In the genomic region with DNA sequence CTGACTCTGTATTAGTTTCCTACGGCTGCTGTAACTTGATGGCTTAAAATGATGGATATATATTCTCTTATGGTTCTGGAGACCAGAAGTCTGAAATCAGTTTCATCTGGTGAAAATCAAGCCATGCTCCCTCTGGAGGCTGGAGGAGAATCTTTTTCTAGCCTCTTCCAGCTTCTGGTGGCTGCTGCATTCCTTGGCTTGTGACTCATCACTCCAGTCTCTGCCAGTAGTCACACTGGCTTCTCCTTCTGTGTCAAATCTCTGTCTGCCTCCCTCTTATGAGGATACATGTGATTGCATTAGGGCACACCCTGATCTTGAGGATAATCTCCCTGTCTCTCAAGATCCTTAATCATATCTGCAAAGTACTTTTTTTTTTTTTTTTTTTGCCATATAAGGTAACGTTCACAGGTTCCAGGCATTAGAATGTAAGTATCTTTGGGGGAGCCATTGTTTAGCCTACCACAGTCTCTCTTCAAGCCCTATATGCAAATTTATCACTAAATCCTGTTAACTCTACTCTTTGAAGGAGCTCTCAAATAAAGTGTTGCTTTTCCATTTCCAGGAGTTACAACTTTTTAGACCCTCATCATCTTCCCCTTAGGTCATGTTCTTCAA, we compare ENCODE assay signal across 10 cellular contexts. TPM values are rescaled to one million over a fixed set of nuclear protein-coding genes. Genes with fewer than 3 reads are reported as not detected.
DNase-seq lines count a peak whose midpoint lies in the region; ATAC-seq lines count a peak whose summit lies in the region.
"Had no signal": no experiment of that assay in that cellular context is flagged by ENCODE, and none has a peak within 500 bp of the region (broad histone marks: within the 10 kb centered on the region; RNA-seq: fewer than 3 reads in every experiment).

No MANE protein-coding gene starts in this region.

- CTCF ChIA-PET in activated CD4-positive, alpha-beta T cell treated with anti-CD3 and anti-CD28 coated beads for 36 hours (lab: Charles Lee), result interaction anchor here (0.7 to 1.0 kb wide), 2 partner anchors 11 to 639 kb away, joined by 3 to 4 read pairs; no protein-coding TSS in a partner anchor

- peak; percentile 20 for ATAC-seq in left ventricle myocardium superior
- no peak for ATAC-seq in Right ventricle myocardium superior (ENCODE audit: poor library complexity)
- ATAC-seq in HG02759 (IDR thresholded peaks at IDR 0.05; ENCODE audit: unreplicated experiment), result no peak
- no peak for ATAC-seq in activated CD4-positive, alpha-beta T cell treated with anti-CD3 and anti-CD28 coated beads for 36 hours
- no peak for ATAC-seq in GM18502 (IDR thresholded peaks at IDR 0.05; ENCODE audit: poor library complexity, unreplicated experiment)

- H3K4me3 Mint-ChIP-seq in activated CD4-positive, alpha-beta T cell treated with anti-CD3 and anti-CD28 coated beads for 36 hours, result no peak overlapping the region

- no peaks in the 10 kb centered on the region for H3K9me3 Mint-ChIP-seq in activated CD4-positive, alpha-beta T cell treated with anti-CD3 and anti-CD28 coated beads for 36 hours (ENCODE audit: low read depth)

- no peak overlapping the region for H3K27ac Mint-ChIP-seq in activated CD4-positive, alpha-beta T cell treated with anti-CD3 and anti-CD28 coated beads for 36 hours

- POLR2A ChIA-PET in activated CD4-positive, alpha-beta T cell treated with anti-CD3 and anti-CD28 coated beads for 36 hours (lab: Charles Lee), result no interaction called here

- intact Hi-C loops in left ventricle myocardium superior (cut with micrococcal nuclease), result no loop called here
- intact Hi-C loops in Right ventricle myocardium superior (cut with DNase I), result no loop called here
- intact Hi-C loops in activated CD4-positive, alpha-beta T cell treated with anti-CD3 and anti-CD28 coated beads for 36 hours (cut with DNase I, micrococcal nuclease), result no loop called here

- peaks cover 10% of the 10 kb centered on the region for H3K36me3 Mint-ChIP-seq in activated CD4-positive, alpha-beta T cell treated with anti-CD3 and anti-CD28 coated beads for 36 hours (ENCODE audit: low read depth)

- DNase-seq in left ventricle myocardium superior (no peak), Right ventricle myocardium superior (no peak), SK-N-DZ (ENCODE audit: low spot score) (peak; percentile 3), glomerular endothelial cell (ENCODE audit: extremely low read depth, low read depth, low spot score) (peak; percentile 50), T-helper 1 cell (no peak)
- no peak for DNase-seq in activated CD4-positive, alpha-beta T cell treated with anti-CD3 and anti-CD28 coated beads for 36 hours
- DNase-seq: GF-D8, NCI-H510A treated with DMSO at 0.1 percent for 48 hours had no signal

- no peaks in the 10 kb centered on the region for H3K27me3 Mint-ChIP-seq in activated CD4-positive, alpha-beta T cell treated with anti-CD3 and anti-CD28 coated beads for 36 hours

- H3K4me1 Mint-ChIP-seq in activated CD4-positive, alpha-beta T cell treated with anti-CD3 and anti-CD28 coated beads for 36 hours, result peaks cover 3% of the 10 kb centered on the region

RNA-seq across cellular contexts. Expression of a gene that starts 17.8 kb away (rescaled TPM):
- total RNA-seq in left ventricle myocardium superior, result 12.0 TPM
- total RNA-seq in Right ventricle myocardium superior, result 11.5 TPM
- 15.2 and 17.7 TPM in 2 replicates for polyA plus RNA-seq in SK-N-DZ (2014; cell fraction: cytosol; rRNA removed)
- 2.2 and 6.1 TPM in 2 replicates for polyA plus RNA-seq in SK-N-DZ (2014; cell fraction: nucleus; rRNA removed)
- total RNA-seq in glomerular endothelial cell, result 3.9 and 4.0 TPM in 2 replicates
- total RNA-seq in activated CD4-positive, alpha-beta T cell treated with anti-CD3 and anti-CD28 coated beads for 36 hours, result 1 to 10 TPM; 3.7 to 6.8 TPM

RNA-seq across cellular contexts. Expression of a gene that starts 50.2 kb away (rescaled TPM):
- total RNA-seq in left ventricle myocardium superior (not detected), Right ventricle myocardium superior (not detected), glomerular endothelial cell (not detected in 2 replicates)
- not detected in 2 replicates for polyA plus RNA-seq in SK-N-DZ (2014; cell fraction: cytosol; rRNA removed)
- polyA plus RNA-seq in SK-N-DZ (2014; cell fraction: nucleus; rRNA removed), result not detected in 2 replicates
- total RNA-seq in activated CD4-positive, alpha-beta T cell treated with anti-CD3 and anti-CD28 coated beads for 36 hours, result under 1 TPM in 1 of 2 experiments, not detected in 1; 0.18 TPM

RNA-seq across cellular contexts. Expression of a gene that starts 51.6 kb away (rescaled TPM):
- total RNA-seq in left ventricle myocardium superior, result 13.9 TPM
- 12.9 TPM for total RNA-seq in Right ventricle myocardium superior
- polyA plus RNA-seq in SK-N-DZ (2014; cell fraction: cytosol; rRNA removed), result 69.4 and 76.0 TPM in 2 replicates
- 26.7 and 29.0 TPM in 2 replicates for polyA plus RNA-seq in SK-N-DZ (2014; cell fraction: nucleus; rRNA removed)
- total RNA-seq in glomerular endothelial cell, result 38.5 and 44.9 TPM in 2 replicates
- 10 to 100 TPM; 23.2 to 28.8 TPM for total RNA-seq in activated CD4-positive, alpha-beta T cell treated with anti-CD3 and anti-CD28 coated beads for 36 hours

Comparison
In these comparisons a context has a peak if more than half of its experiments do, and no peak if none do; other contexts are left out.
1. DNase-seq: peak in SK-N-DZ (single experiment) and glomerular endothelial cell (single experiment); none in left ventricle myocardium superior (single experiment), Right ventricle myocardium superior (single experiment), activated CD4-positive, alpha-beta T cell treated with anti-CD3 and anti-CD28 coated beads for 36 hours (single experiment) and T-helper 1 cell (0 of 5).